Comparison of ENCODE assay signal across 11 cellular contexts in the genomic region with DNA sequence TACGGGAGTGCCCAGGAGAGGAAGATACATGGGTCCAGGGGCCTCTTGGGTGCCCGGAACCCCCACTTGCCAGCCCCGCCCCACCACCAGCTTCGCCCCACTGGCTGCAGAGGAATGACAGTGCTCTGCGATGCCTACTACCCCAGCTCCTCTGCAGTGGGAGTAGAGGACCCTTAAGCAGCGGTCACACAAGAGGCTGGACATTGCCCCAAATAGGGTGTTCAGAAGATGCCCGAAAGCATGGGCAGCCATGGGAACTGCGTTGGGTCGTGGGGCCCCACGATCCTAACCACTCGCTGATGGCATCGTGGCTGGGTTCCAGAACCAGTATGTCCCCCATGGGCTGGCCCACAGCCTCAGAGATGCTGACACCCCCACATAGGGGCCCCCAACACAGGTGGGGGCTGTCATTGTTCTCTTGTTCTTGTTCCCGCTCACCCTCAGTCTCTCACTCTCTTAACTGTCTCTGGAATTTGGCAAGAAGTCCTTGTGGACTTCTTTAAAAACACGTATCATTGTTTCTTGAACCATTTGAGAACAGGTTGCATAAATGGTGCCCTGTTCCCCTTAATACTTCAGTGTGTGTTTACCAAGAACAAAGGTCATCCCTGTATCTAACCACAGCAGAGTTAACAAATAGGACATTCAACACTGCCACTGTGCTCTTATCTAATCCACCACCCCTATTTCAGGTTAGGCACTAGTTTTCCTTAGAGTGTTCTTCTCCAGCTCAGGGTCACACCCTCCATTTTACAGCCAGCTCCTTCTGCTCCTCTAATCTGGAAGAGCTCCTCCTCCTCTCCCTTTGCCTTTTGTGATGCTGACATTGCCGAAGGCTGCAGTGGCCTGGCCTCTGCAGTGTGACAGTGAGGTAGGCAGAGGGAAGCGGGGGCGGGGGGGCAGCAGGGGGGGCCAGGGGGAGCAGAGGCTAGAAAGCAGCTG.
DNase-seq lines count a peak whose midpoint lies in the region; ATAC-seq and TF ChIP-seq lines count a peak whose summit lies in the region.
"Had no signal": no experiment of that assay in that cellular context is flagged by ENCODE, and none has a peak within 500 bp of the region (broad histone marks: within the 10 kb centered on the region; RNA-seq: fewer than 3 reads in every experiment).

No MANE protein-coding gene starts in this region.

- no peak overlapping the region for H2AFZ ChIP-seq in PC-9

- H4K20me1 ChIP-seq in PC-9 (ENCODE audit: insufficient read depth), result no peaks in the 10 kb centered on the region

- H3K4me3 ChIP-seq in PC-9 (no peak overlapping the region), endodermal cell (ENCODE audit: low read length) (no peak overlapping the region)

- H3K36me3 Mint-ChIP-seq in endodermal cell (ENCODE audit: low read depth), result no peaks in the 10 kb centered on the region
- no peaks in the 10 kb centered on the region for H3K36me3 Mint-ChIP-seq in progenitor cell of endocrine pancreas (ENCODE audit: insufficient read depth)
- H3K36me3 Mint-ChIP-seq in activated T-cell treated with anti-CD3 and anti-CD28 coated beads, Interleukin-2, amount 50 U/mL, for 72 hours (ENCODE audit: insufficient read depth in 2 of 2), result no peaks in the 10 kb centered on the region
- H3K36me3 Mint-ChIP-seq: activated naive CD4-positive, alpha-beta T cell treated with anti-CD3 and anti-CD28 coated beads, Interleukin-2, amount 50 U/mL, for 24 hours had no signal

- H3K9ac ChIP-seq in endodermal cell (ENCODE audit: extremely low read depth, low read length, poor library complexity, severe bottlenecking), result no peak overlapping the region

- no peaks in the 10 kb centered on the region for H3K9me3 ChIP-seq in PC-9 (ENCODE audit: insufficient read depth, low read depth)
- no peaks in the 10 kb centered on the region for H3K9me3 ChIP-seq in endodermal cell (ENCODE audit: control insufficient read depth, low read length)

- POLR2A ChIA-PET in PC-9 (lab: Charles Lee; ENCODE audit: unreplicated experiment), result interaction anchor here (0.6 to 0.7 kb wide), 3 partner anchors 9 to 94 kb away, joined by 3 read pairs; no protein-coding TSS in a partner anchor

- H3F3A ChIP-seq in PC-9 (ENCODE audit: insufficient read depth, low read depth), result peaks cover 45% of the 10 kb centered on the region

- H3K27ac Mint-ChIP-seq in endodermal cell, result peak overlapping the region; percentile 33
- H3K27ac Mint-ChIP-seq in progenitor cell of endocrine pancreas, result peak overlapping the region; percentile 85
- H3K27ac Mint-ChIP-seq in activated T-cell treated with anti-CD3 and anti-CD28 coated beads, Interleukin-2, amount 50 U/mL, for 72 hours, result no peak overlapping the region
- H3K27ac Mint-ChIP-seq: activated naive CD4-positive, alpha-beta T cell treated with anti-CD3 and anti-CD28 coated beads, Interleukin-2, amount 50 U/mL, for 24 hours had no signal

- H3K36me3 ChIP-seq in PC-9 (ENCODE audit: low read depth), result no peaks in the 10 kb centered on the region
- H3K36me3 ChIP-seq in endodermal cell (ENCODE audit: control insufficient read depth, insufficient read depth, low read length), result no peaks in the 10 kb centered on the region

- H3K27ac ChIP-seq in PC-9 (peak overlapping the region; percentile 94), endodermal cell (ENCODE audit: low read depth, low read length) (no peak overlapping the region)

- TF ChIP-seq CTCF in PC-9 (conservative IDR thresholded peaks at IDR 0.05), result no peak
- no peak for TF ChIP-seq CTCF in endodermal cell (conservative IDR thresholded peaks at IDR 0.05)
- no peak for TF ChIP-seq CTCF in progenitor cell of endocrine pancreas (IDR thresholded peaks at IDR 0.05; ENCODE audit: unreplicated experiment)

- no peaks in the 10 kb centered on the region for H3K9me2 ChIP-seq in PC-9 (ENCODE audit: insufficient read depth)

- H3K27me3 ChIP-seq in PC-9 (ENCODE audit: insufficient read depth, low read depth), result no peaks in the 10 kb centered on the region
- H3K27me3 ChIP-seq in endodermal cell (ENCODE audit: control insufficient read depth, insufficient read depth, low read length, poor library complexity, severe bottlenecking), result no peaks in the 10 kb centered on the region

- H3K4me1 ChIP-seq in PC-9 (replicated peaks; ENCODE audit: insufficient read depth), result peaks cover 63% of the 10 kb centered on the region
- peaks cover 16% of the 10 kb centered on the region for H3K4me1 ChIP-seq in endodermal cell (ENCODE audit: control insufficient read depth, insufficient read depth, low read length)

- CTCF ChIA-PET in PC-9 (lab: Charles Lee), result interaction anchor here (0.6 kb wide), 2 partner anchors 37 to 155 kb away, joined by 3 to 7 read pairs; no protein-coding TSS in a partner anchor

- no TSS peak for BruUV-seq in PC-9 (replicated peaks; lab: Mats Ljungman, UMichigan)

- H3K9me3 Mint-ChIP-seq in endodermal cell, result no peaks in the 10 kb centered on the region
- H3K9me3 Mint-ChIP-seq in progenitor cell of endocrine pancreas (ENCODE audit: low read depth), result no peaks in the 10 kb centered on the region
- H3K9me3 Mint-ChIP-seq in activated T-cell treated with anti-CD3 and anti-CD28 coated beads, Interleukin-2, amount 50 U/mL, for 72 hours, result no peaks in the 10 kb centered on the region
- H3K9me3 Mint-ChIP-seq: activated naive CD4-positive, alpha-beta T cell treated with anti-CD3 and anti-CD28 coated beads, Interleukin-2, amount 50 U/mL, for 24 hours had no signal

- no peak for ATAC-seq in GM21786 (IDR thresholded peaks at IDR 0.05; ENCODE audit: unreplicated experiment)
- ATAC-seq in activated T-cell treated with anti-CD3 and anti-CD28 coated beads, Interleukin-2, amount 50 U/mL, for 72 hours (replicated peaks in 1 of 2), result no peak

- H3K4me2 ChIP-seq in PC-9, result peak overlapping the region; percentile 64

- H3K4me1 Mint-ChIP-seq in endodermal cell, result peaks cover 32% of the 10 kb centered on the region
- H3K4me1 Mint-ChIP-seq in progenitor cell of endocrine pancreas (ENCODE audit: low read depth), result peaks cover 26% of the 10 kb centered on the region
- no peaks in the 10 kb centered on the region for H3K4me1 Mint-ChIP-seq in activated T-cell treated with anti-CD3 and anti-CD28 coated beads, Interleukin-2, amount 50 U/mL, for 72 hours (ENCODE audit: low read depth)

- intact Hi-C loops in PC-9 (cut with micrococcal nuclease; ENCODE audit: unreplicated experiment), result no loop called here

- WGBS in endodermal cell (ENCODE audit: insufficient coverage in 1 of 2, insufficient read length in 1 of 2), 2 experiments, result 85 to 92% methylated on average over 11 to 17 of the region's 17 CpGs

- DNase-seq in ELF-1 (ENCODE audit: low read depth, low spot score) (peak; percentile 64), PC-9 (peak in 1 of 2 experiments; percentile 79), endodermal cell (no peak), progenitor cell of endocrine pancreas (ENCODE audit: low spot score, unreplicated experiment) (no peak), NCI-H2029 (lab: John Stamatoyannopoulos, UW) (no peak), activated gamma-delta T cell treated with Interleukin-2 at 50 U/mL for 16 hours (no peak)
- DNase-seq in activated T-cell treated with anti-CD3 and anti-CD28 coated beads, Interleukin-2, amount 50 U/mL, for 72 hours, result no peak
- DNase-seq: activated CD4-positive, CD25-positive, alpha-beta regulatory T cell treated with anti-CD3 and anti-CD28 coated beads, Interleukin-2, amount 50 U/mL, for 72 hours; NCI-H2081 treated with DMSO at 0.1 percent for 48 hours had no signal

- peaks cover 8% of the 10 kb centered on the region for H3K27me3 Mint-ChIP-seq in endodermal cell (ENCODE audit: insufficient read depth)
- H3K27me3 Mint-ChIP-seq in progenitor cell of endocrine pancreas, result no peaks in the 10 kb centered on the region
- no peaks in the 10 kb centered on the region for H3K27me3 Mint-ChIP-seq in activated T-cell treated with anti-CD3 and anti-CD28 coated beads, Interleukin-2, amount 50 U/mL, for 72 hours (ENCODE audit: low read depth)
- H3K27me3 Mint-ChIP-seq: activated naive CD4-positive, alpha-beta T cell treated with anti-CD3 and anti-CD28 coated beads, Interleukin-2, amount 50 U/mL, for 24 hours had no signal

- H3K4me3 Mint-ChIP-seq in endodermal cell (no peak overlapping the region), progenitor cell of endocrine pancreas (ENCODE audit: low read depth) (peak overlapping the region; percentile 48)
- no peak overlapping the region for H3K4me3 Mint-ChIP-seq in activated T-cell treated with anti-CD3 and anti-CD28 coated beads, Interleukin-2, amount 50 U/mL, for 72 hours
- H3K4me3 Mint-ChIP-seq: activated naive CD4-positive, alpha-beta T cell treated with anti-CD3 and anti-CD28 coated beads, Interleukin-2, amount 50 U/mL, for 24 hours had no signal

- H3K79me2 ChIP-seq in PC-9 (ENCODE audit: low read depth), result no peaks in the 10 kb centered on the region; the same call in 1 of the 2 replicates
